2 cellular contexts compared by ENCODE assay signal in genomic region chr10:99529483-99530107, GRCh38.
A peak's percentile ranks its signal among the peaks of the same experiment; 100 is the strongest.
TF ChIP-seq lines count a peak whose summit lies in the region.

No MANE protein-coding gene starts in this region.

TF ChIP-seq in HEK293, 187 proteins besides CTCF, POLR2A, EP300 and RAD21:
- TF ChIP-seq ZNF645 (tag by site-specific recombination; IDR thresholded peaks at IDR 0.05) (no peak), ZBTB1 (tag by site-specific recombination; IDR thresholded peaks at IDR 0.05) (no peak), SP7 (tag by site-specific recombination; IDR thresholded peaks at IDR 0.05) (peak; percentile 98), ZNF777 (tag by site-specific recombination; IDR thresholded peaks at IDR 0.05; ENCODE audit: borderline replicate concordance) (no peak), PRDM6 (tag by site-specific recombination; IDR thresholded peaks at IDR 0.05) (no peak), HOXC10 (CRISPR knock-in tag; IDR thresholded peaks at IDR 0.05) (no peak), ZBTB8A (tag by site-specific recombination; IDR thresholded peaks at IDR 0.05) (0 out of 2 replicates have a peak, but pooled peaks have one; percentile 18), ZNF23 (tag by site-specific recombination; IDR thresholded peaks at IDR 0.05; ENCODE audit: borderline replicate concordance) (no peak), OSR2 (tag by site-specific recombination; IDR thresholded peaks at IDR 0.05) (peak; percentile 87), TCF7L2 (IDR thresholded peaks at IDR 0.05; ENCODE audit: borderline replicate concordance, low read depth, low read length) (0 out of 2 replicates have a peak, but pooled peaks have one; percentile 23), ZNF610 (tag by site-specific recombination; IDR thresholded peaks at IDR 0.05; ENCODE audit: borderline replicate concordance) (peak; percentile 57), ZNF362 (tag by site-specific recombination; IDR thresholded peaks at IDR 0.05) (no peak), ZNF513 (tag by site-specific recombination; IDR thresholded peaks at IDR 0.05) (no peak), ZNF146 (tag by site-specific recombination; IDR thresholded peaks at IDR 0.05) (no peak), TRIM28 (IDR thresholded peaks at IDR 0.05; ENCODE audit: borderline replicate concordance, low read length) (peak; percentile 61; the same call in 1 of the 2 replicates), KLF8 (tag by site-specific recombination; IDR thresholded peaks at IDR 0.05) (no peak), ZNF112 (tag by site-specific recombination; IDR thresholded peaks at IDR 0.05) (no peak), ZNF623 (tag by site-specific recombination; IDR thresholded peaks at IDR 0.05) (no peak), ZNF248 (tag by site-specific recombination; IDR thresholded peaks at IDR 0.05) (no peak), ZBTB17 (tag by site-specific recombination; IDR thresholded peaks at IDR 0.05) (0 out of 2 replicates have a peak, but pooled peaks have one; percentile 15), ZSCAN16 (tag by site-specific recombination; IDR thresholded peaks at IDR 0.05) (no peak)

TF ChIP-seq in H1, 55 proteins besides CTCF, POLR2A, EP300 and RAD21:
- TF ChIP-seq HDAC6 (IDR thresholded peaks at IDR 0.05; ENCODE audit: low read depth, low read length) = no peak
- TF ChIP-seq TCF12 (IDR thresholded peaks at IDR 0.05; ENCODE audit: low read depth, low read length) = 0 out of 2 replicates have a peak, but pooled peaks have one; percentile 12
- peak; percentile 91 for TF ChIP-seq EZH2 (IDR thresholded peaks at IDR 0.05; ENCODE audit: low read depth, low read length, severe bottlenecking)
- TF ChIP-seq BRCA1 (IDR thresholded peaks at IDR 0.05; ENCODE audit: low read depth, low read length) = no peak
- no peak for TF ChIP-seq BACH1 (IDR thresholded peaks at IDR 0.05; ENCODE audit: low read length)
- TF ChIP-seq HDAC2 (IDR thresholded peaks at IDR 0.05; ENCODE audit: borderline replicate concordance in 1 of 2, low read depth in 2 of 2, low read length in 2 of 2) = no peak
- no peak for TF ChIP-seq TBP (IDR thresholded peaks at IDR 0.05; ENCODE audit: low read depth, low read length)
- no peak for TF ChIP-seq SIN3A (conservative IDR thresholded peaks at IDR 0.05 in 1 of 2, IDR thresholded peaks at IDR 0.05 in 1 of 2; ENCODE audit: low read depth in 1 of 2, low read length in 2 of 2)
- TF ChIP-seq ATF2 (IDR thresholded peaks at IDR 0.05; ENCODE audit: low read length) = no peak
- no peak for TF ChIP-seq ATF3 (IDR thresholded peaks at IDR 0.05; ENCODE audit: insufficient read depth, low read depth, low read length)
- TF ChIP-seq E2F6 (IDR thresholded peaks at IDR 0.05) = peak; percentile 55; the same call in 1 of the 2 replicates
- TF ChIP-seq GTF2F1 (IDR thresholded peaks at IDR 0.05; ENCODE audit: borderline replicate concordance, low read depth, low read length) = no peak
- TF ChIP-seq CBX8 (IDR thresholded peaks at IDR 0.05; ENCODE audit: borderline replicate concordance, low read depth, low read length) = 0 out of 2 replicates have a peak, but pooled peaks have one; percentile 15
- TF ChIP-seq BCL11A (IDR thresholded peaks at IDR 0.05; ENCODE audit: low read depth in 2 of 2, low read length in 2 of 2) = no peak
- no peak for TF ChIP-seq NRF1 (IDR thresholded peaks at IDR 0.05; ENCODE audit: low read depth, low read length)
- no peak for TF ChIP-seq ASH2L (IDR thresholded peaks at IDR 0.05; ENCODE audit: low read length)
- TF ChIP-seq CHD7 (IDR thresholded peaks at IDR 0.05; ENCODE audit: insufficient replicate concordance, low read length) = no peak
- no peak for TF ChIP-seq TAF7 (optimal IDR thresholded peaks at IDR 0.05; ENCODE audit: borderline replicate concordance, low read depth, low read length)
- TF ChIP-seq POU5F1 (IDR thresholded peaks at IDR 0.05; ENCODE audit: low read depth, low read length) = no peak
- TF ChIP-seq RFX5 (IDR thresholded peaks at IDR 0.05; ENCODE audit: borderline replicate concordance, low read depth, low read length) = no peak
- no peak for TF ChIP-seq MAFK (IDR thresholded peaks at IDR 0.05; ENCODE audit: low read depth, low read length)
- TF ChIP-seq CHD1 (IDR thresholded peaks at IDR 0.05; ENCODE audit: low read depth, low read length) = no peak
- TF ChIP-seq CBX5 (IDR thresholded peaks at IDR 0.05; ENCODE audit: low read depth, low read length) = no peak
- TF ChIP-seq MAX (IDR thresholded peaks at IDR 0.05) = no peak
- no peak for TF ChIP-seq ZNF274 (IDR thresholded peaks at IDR 0.05; ENCODE audit: borderline replicate concordance, extremely low read depth, low read length)
- no peak for TF ChIP-seq KDM5A (IDR thresholded peaks at IDR 0.05; ENCODE audit: low read length)
- no peak for TF ChIP-seq USF2 (IDR thresholded peaks at IDR 0.05; ENCODE audit: low read length)
- TF ChIP-seq TAF1 (IDR thresholded peaks at IDR 0.05; ENCODE audit: low read depth, low read length) = no peak
- no peak for TF ChIP-seq CREB1 (IDR thresholded peaks at IDR 0.05)
- TF ChIP-seq SP2 (IDR thresholded peaks at IDR 0.05; ENCODE audit: low read length) = no peak
- no peak for TF ChIP-seq SRF (IDR thresholded peaks at IDR 0.05; ENCODE audit: low read depth, low read length)
- TF ChIP-seq RNF2 (IDR thresholded peaks at IDR 0.05; ENCODE audit: borderline replicate concordance, low read depth, low read length, missing control alignments, poor library complexity, severe bottlenecking) = peak; percentile 98
- no peak for TF ChIP-seq EGR1 (IDR thresholded peaks at IDR 0.05; ENCODE audit: borderline replicate concordance, low read depth, low read length)
- TF ChIP-seq TEAD4 (IDR thresholded peaks at IDR 0.05; ENCODE audit: low read depth, low read length) = no peak
- no peak for TF ChIP-seq SP4 (IDR thresholded peaks at IDR 0.05; ENCODE audit: low read length)
- TF ChIP-seq KDM1A (IDR thresholded peaks at IDR 0.05; ENCODE audit: borderline replicate concordance, low read length) = no peak
- no peak for TF ChIP-seq RBBP5 (IDR thresholded peaks at IDR 0.05; ENCODE audit: borderline replicate concordance, low read depth, low read length)
- no peak for TF ChIP-seq SIRT6 (IDR thresholded peaks at IDR 0.05; ENCODE audit: low read length)
- TF ChIP-seq CTBP2 (IDR thresholded peaks at IDR 0.05; ENCODE audit: borderline replicate concordance, insufficient read depth, insufficient read length, low read length) = no peak
- no peak for TF ChIP-seq CEBPB (IDR thresholded peaks at IDR 0.05; ENCODE audit: low read depth, low read length)
- TF ChIP-seq POLR2AphosphoS5 (IDR thresholded peaks at IDR 0.05; ENCODE audit: low read depth, low read length) = no peak
- TF ChIP-seq SUZ12 (IDR thresholded peaks at IDR 0.05; ENCODE audit: low read length) = peak; percentile 98; the same call in 1 of the 2 replicates
